4 cellular contexts compared by ENCODE assay signal in genomic region chr7:64485623-64486022, GRCh38.
"Had no signal": no experiment of that assay in that cellular context is flagged by ENCODE, and none has a peak within 500 bp of the region (broad histone marks: within the 10 kb centered on the region; RNA-seq: fewer than 3 reads in every experiment).

No MANE protein-coding gene starts in this region.

- DNase-seq: H9, HCEC 1CT, KG1 had no signal

- H3K4me3 ChIP-seq: GM23338 had no signal
